In the genomic region with DNA sequence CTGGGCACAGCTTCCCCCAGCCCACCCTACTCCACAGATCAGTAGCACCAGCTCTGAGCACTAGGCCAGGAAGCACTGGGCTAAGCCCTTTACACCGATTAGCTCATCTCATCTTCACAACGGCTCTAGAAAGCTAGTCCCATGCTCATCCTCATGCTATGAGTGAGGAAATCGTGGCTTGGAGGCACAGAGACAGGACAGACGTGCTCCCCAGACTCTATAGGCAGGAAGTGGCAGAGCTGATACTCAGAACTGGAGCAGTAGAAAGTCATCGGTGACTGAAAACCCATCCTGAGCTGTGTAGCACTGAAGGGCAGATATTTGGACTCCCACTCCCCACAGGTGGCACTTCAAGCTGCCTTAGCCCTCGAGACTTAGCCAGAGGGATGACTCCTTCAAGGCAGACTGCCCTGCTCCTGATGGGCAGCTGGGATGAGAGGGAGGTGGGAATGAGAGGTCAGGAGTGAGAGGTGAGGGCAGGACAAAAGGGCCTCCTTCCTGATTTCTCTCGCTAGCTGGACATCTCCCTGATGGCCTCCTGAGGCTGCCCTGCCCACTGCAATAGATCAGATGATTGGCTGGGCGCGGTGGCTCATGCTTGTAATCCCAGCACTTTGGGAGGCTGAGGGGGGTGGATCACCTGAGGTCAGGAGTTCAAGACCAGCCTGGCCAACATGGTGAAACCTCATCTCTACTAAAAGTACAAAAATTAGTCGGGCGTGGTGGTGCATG, we compare ENCODE assay signal across 14 cellular contexts. TPM values are rescaled to one million over a fixed set of nuclear protein-coding genes. Genes with fewer than 3 reads are reported as not detected.
A peak's percentile ranks its signal among the peaks of the same experiment; 100 is the strongest.
DNase-seq lines count a peak whose midpoint lies in the region; ATAC-seq, FAIRE-seq and TF ChIP-seq lines count a peak whose summit lies in the region.
"Had no signal": no experiment of that assay in that cellular context is flagged by ENCODE, and none has a peak within 500 bp of the region (broad histone marks: within the 10 kb centered on the region; RNA-seq: fewer than 3 reads in every experiment).

No MANE protein-coding gene starts in this region.

- H3K27ac ChIP-seq in Peyer's patch = peak overlapping the region; percentile 1 to 56 (median 24)
- H3K27ac ChIP-seq: esophagus squamous epithelium, GM23248, right atrium auricular region had no signal

- no peaks in the 10 kb centered on the region for H3K27me3 Mint-ChIP-seq in central memory CD8-positive, alpha-beta T cell

- no peak for FAIRE-seq in urothelium cell line (lab: Jason Lieb, UNC)

- H3K4me3 ChIP-seq in Peyer's patch = no peak overlapping the region
- H3K4me3 ChIP-seq: esophagus squamous epithelium, GM23248, right atrium auricular region had no signal

- peak overlapping the region; percentile 94 for H3K27ac Mint-ChIP-seq in central memory CD8-positive, alpha-beta T cell (ENCODE audit: low read depth)
- H3K27ac Mint-ChIP-seq in stimulated activated effector memory CD8-positive, alpha-beta T cell treated with anti-CD3 and anti-CD28 coated beads, Interleukin-12 subunit alpha, Interleukin-12 subunit beta, amount 100 ng/mL, for 72 hours = peak overlapping the region; percentile 95

- H3K36me3 Mint-ChIP-seq in central memory CD8-positive, alpha-beta T cell (ENCODE audit: insufficient read depth) = peaks cover 61% of the 10 kb centered on the region
- peaks cover 87% of the 10 kb centered on the region for H3K36me3 Mint-ChIP-seq in stimulated activated effector memory CD8-positive, alpha-beta T cell treated with anti-CD3 and anti-CD28 coated beads, Interleukin-12 subunit alpha, Interleukin-12 subunit beta, amount 100 ng/mL, for 72 hours

- no peaks in the 10 kb centered on the region for H3K27me3 ChIP-seq in Peyer's patch
- H3K27me3 ChIP-seq: esophagus squamous epithelium, right atrium auricular region had no signal

- H3K4me1 Mint-ChIP-seq in central memory CD8-positive, alpha-beta T cell = peaks cover 85% of the 10 kb centered on the region
- peaks cover 85% of the 10 kb centered on the region for H3K4me1 Mint-ChIP-seq in stimulated activated effector memory CD8-positive, alpha-beta T cell treated with anti-CD3 and anti-CD28 coated beads, Interleukin-12 subunit alpha, Interleukin-12 subunit beta, amount 100 ng/mL, for 72 hours

- H3K36me3 ChIP-seq in Peyer's patch = no peaks in the 10 kb centered on the region
- H3K36me3 ChIP-seq: esophagus squamous epithelium, right atrium auricular region had no signal

- ATAC-seq in central memory CD8-positive, alpha-beta T cell (replicated peaks; ENCODE audit: extremely low read depth, poor library complexity, severe bottlenecking) = peak; percentile 72
- ATAC-seq in stimulated activated effector memory CD8-positive, alpha-beta T cell treated with anti-CD3 and anti-CD28 coated beads, Interleukin-12 subunit alpha, Interleukin-12 subunit beta, amount 100 ng/mL, for 72 hours = peak; percentile 98
- ATAC-seq in HG02970 (IDR thresholded peaks at IDR 0.05; ENCODE audit: low FRiP score, unreplicated experiment) = no peak

- peak in 1 of 3 donors; percentile 37 for DNase-seq in Peyer's patch
- peak; percentile 77 for DNase-seq in activated CD8-positive, alpha-beta memory T cell treated with anti-CD3 and anti-CD28 coated beads for 24 hours
- DNase-seq in central memory CD8-positive, alpha-beta T cell (ENCODE audit: low spot score in 2 of 2) = peak in 1 of 2 donors; percentile 57
- peak; percentile 27 to 79 for DNase-seq in stimulated activated effector memory CD8-positive, alpha-beta T cell treated with anti-CD3 and anti-CD28 coated beads, Interleukin-12 subunit alpha, Interleukin-12 subunit beta, amount 100 ng/mL, for 72 hours (ENCODE audit: low spot score in 2 of 2)
- DNase-seq in urothelium cell line (ENCODE audit: low spot score) = no peak
- no peak for DNase-seq in hypothalamus (lab: John Stamatoyannopoulos, UW)
- DNase-seq: caudate nucleus, COR-L47, esophagus squamous epithelium, GM23248, SIG-M5 had no signal

- H3K9me3 Mint-ChIP-seq in central memory CD8-positive, alpha-beta T cell = no peaks in the 10 kb centered on the region
- H3K9me3 Mint-ChIP-seq in stimulated activated effector memory CD8-positive, alpha-beta T cell treated with anti-CD3 and anti-CD28 coated beads, Interleukin-12 subunit alpha, Interleukin-12 subunit beta, amount 100 ng/mL, for 72 hours = no peaks in the 10 kb centered on the region

- H3K4me3 Mint-ChIP-seq in central memory CD8-positive, alpha-beta T cell = peak overlapping the region; percentile 80
- peak overlapping the region; percentile 76 for H3K4me3 Mint-ChIP-seq in stimulated activated effector memory CD8-positive, alpha-beta T cell treated with anti-CD3 and anti-CD28 coated beads, Interleukin-12 subunit alpha, Interleukin-12 subunit beta, amount 100 ng/mL, for 72 hours

- TF ChIP-seq POLR2A in Peyer's patch (IDR thresholded peaks at IDR 0.05) = no peak

- H3K9me3 ChIP-seq in Peyer's patch = no peaks in the 10 kb centered on the region
- H3K9me3 ChIP-seq: esophagus squamous epithelium, right atrium auricular region had no signal

- peaks cover 0 to 8% (median 0%) of the 10 kb centered on the region in 4 donors for H3K4me1 ChIP-seq in Peyer's patch
- H3K4me1 ChIP-seq: esophagus squamous epithelium, right atrium auricular region had no signal

- TF ChIP-seq CTCF in Peyer's patch (IDR thresholded peaks at IDR 0.05) = no peak

RNA-seq across cellular contexts. Expression of gene CD5, which starts 9.7 kb away (rescaled TPM):
- total RNA-seq in Peyer's patch = 1 to 10 TPM; 1.5 to 8.3 (median 3.7) TPM
- total RNA-seq: GM23248, HT-29 had no signal

RNA-seq across cellular contexts. Expression of gene VPS37C, which starts 49.3 kb away (rescaled TPM):
- total RNA-seq in Peyer's patch = 10 to 100 TPM; 28.9 to 56.9 (median 40.3) TPM

Comparison
In these comparisons a context has a peak if more than half of its experiments do, and no peak if none do; other contexts are left out.
1. DNase-seq: peak in activated CD8-positive, alpha-beta memory T cell treated with anti-CD3 and anti-CD28 coated beads for 24 hours (single experiment) and stimulated activated effector memory CD8-positive, alpha-beta T cell treated with anti-CD3 and anti-CD28 coated beads, Interleukin-12 subunit alpha, Interleukin-12 subunit beta, amount 100 ng/mL, for 72 hours (2 of 2); none in urothelium cell line (single experiment) and hypothalamus (0 of 51).